8 cellular contexts compared by ENCODE assay signal in the genomic region with DNA sequence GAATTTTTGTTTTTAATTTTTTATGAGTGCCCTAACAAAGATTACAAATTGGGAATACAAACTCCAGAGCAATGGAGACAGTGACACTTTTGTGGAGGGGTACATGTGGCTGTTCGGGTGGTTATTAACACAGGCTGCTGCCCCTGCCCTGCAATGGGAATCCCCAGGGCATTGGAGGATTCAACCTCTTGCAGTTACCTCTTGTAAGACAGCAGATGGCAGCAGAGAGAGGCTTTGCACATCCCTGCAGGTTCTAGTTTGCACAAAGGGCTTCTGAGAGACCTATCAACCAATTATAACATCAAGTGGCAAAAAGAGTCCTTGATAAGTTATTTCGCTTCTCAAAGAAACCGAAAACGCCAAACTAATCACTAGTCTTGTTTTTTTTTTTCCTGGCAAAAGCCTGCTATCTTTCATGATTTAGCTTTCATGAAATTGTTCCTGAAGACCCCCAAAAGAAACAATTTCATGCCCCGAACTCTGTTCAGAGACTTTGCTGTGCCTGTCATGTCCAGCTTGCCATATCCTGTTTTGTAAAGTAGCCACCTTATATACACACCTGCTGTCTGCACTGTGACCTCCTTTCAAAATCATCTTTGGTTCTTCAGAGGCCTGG. TPM values are rescaled to one million over a fixed set of nuclear protein-coding genes. Genes with fewer than 3 reads are reported as not detected.
DNase-seq lines count a peak whose midpoint lies in the region; ATAC-seq and TF ChIP-seq lines count a peak whose summit lies in the region.

No MANE protein-coding gene starts in this region.

- no peaks in the 10 kb centered on the region for H3F3A ChIP-seq in Loucy (ENCODE audit: low read depth)

- peak overlapping the region; percentile 11; the same call in 1 of the 2 replicates for H2AFZ ChIP-seq in Loucy (ENCODE audit: low read length)

- H3K27me3 ChIP-seq in Loucy (ENCODE audit: insufficient read depth, low read length, poor library complexity, severe bottlenecking) (no peaks in the 10 kb centered on the region), right atrium auricular region (peaks cover 0 to 2% of the 10 kb centered on the region in 2 donors)

- H3K4me2 ChIP-seq in Loucy (ENCODE audit: low read depth, low read length, poor library complexity, severe bottlenecking) = no peak overlapping the region

- TF ChIP-seq CTCF in Loucy (conservative IDR thresholded peaks at IDR 0.05; ENCODE audit: low read length) (peak; percentile 83), right atrium auricular region (IDR thresholded peaks at IDR 0.05) (peak; percentile 63 to 86)

- peak; percentile 79 for ATAC-seq in GM21619 (IDR thresholded peaks at IDR 0.05; ENCODE audit: unreplicated experiment)
- peak; percentile 85 for ATAC-seq in sciatic nerve

- no peaks in the 10 kb centered on the region for H3K79me2 ChIP-seq in Loucy (ENCODE audit: insufficient read depth, low read length)

- no peak overlapping the region for H3K4me3 ChIP-seq in Loucy (ENCODE audit: low read length, poor library complexity, severe bottlenecking)
- H3K4me3 ChIP-seq in right atrium auricular region = no peak overlapping the region

- no peaks in the 10 kb centered on the region for H3K36me3 ChIP-seq in Loucy (ENCODE audit: insufficient read depth, low read length)
- H3K36me3 ChIP-seq in right atrium auricular region = no peaks in the 10 kb centered on the region

- no peaks in the 10 kb centered on the region for H3K9me2 ChIP-seq in Loucy (replicated peaks; ENCODE audit: low read depth, low read length)

- H3K27ac ChIP-seq in right atrium auricular region = no peak overlapping the region

- no peak overlapping the region for H3K9ac ChIP-seq in Loucy (ENCODE audit: low read depth, low read length, poor library complexity, severe bottlenecking)

- no peaks in the 10 kb centered on the region for H3K9me3 ChIP-seq in Loucy (ENCODE audit: insufficient read depth, low read depth, low read length)
- no peaks in the 10 kb centered on the region for H3K9me3 ChIP-seq in right atrium auricular region

- H4K20me1 ChIP-seq in Loucy (ENCODE audit: insufficient read depth, low read length, poor library complexity, severe bottlenecking) = no peaks in the 10 kb centered on the region

- peak; percentile 80 for DNase-seq in ELR (ENCODE audit: low read depth)
- DNase-seq in RKO (ENCODE audit: low spot score) = peak; percentile 80
- peak; percentile 53 for DNase-seq in amniotic stem cell (lab: John Stamatoyannopoulos, UW)
- no peak for DNase-seq in right atrium auricular region (ENCODE audit: low spot score)
- DNase-seq in sciatic nerve (ENCODE audit: low spot score) = no peak
- DNase-seq in HPDE6-E6E7 (ENCODE audit: extremely low spot score) = no peak

- intact Hi-C loops in sciatic nerve (cut with DNase I) = no loop called here

- H3K4me1 ChIP-seq in Loucy (ENCODE audit: insufficient read depth, low read length, poor library complexity, severe bottlenecking) = no peaks in the 10 kb centered on the region
- H3K4me1 ChIP-seq in right atrium auricular region = no peaks in the 10 kb centered on the region

RNA-seq across cellular contexts. Expression of a gene that starts 10.4 kb away (rescaled TPM):
- total RNA-seq in right atrium auricular region (under 1 TPM in 1 of 2 donors, not detected in 1; 0.20 TPM), sciatic nerve (6.4 TPM)

RNA-seq across cellular contexts. Expression of a gene that starts 21.5 kb away (rescaled TPM):
- total RNA-seq in right atrium auricular region = 1 to 10 TPM; 3.2 to 8.5 TPM
- total RNA-seq in sciatic nerve = not detected

RNA-seq across cellular contexts. Expression of a gene that starts 49.8 kb away (rescaled TPM):
- total RNA-seq in right atrium auricular region (not detected), sciatic nerve (not detected)

Comparison
In these comparisons a context has a peak if more than half of its experiments do, and no peak if none do; other contexts are left out.
1. DNase-seq: peak in ELR (single experiment), RKO (single experiment) and amniotic stem cell (single experiment); none in right atrium auricular region (single experiment), sciatic nerve (single experiment) and HPDE6-E6E7 (single experiment).